Comparison of ENCODE assay signal across 8 cellular contexts in the genomic region with DNA sequence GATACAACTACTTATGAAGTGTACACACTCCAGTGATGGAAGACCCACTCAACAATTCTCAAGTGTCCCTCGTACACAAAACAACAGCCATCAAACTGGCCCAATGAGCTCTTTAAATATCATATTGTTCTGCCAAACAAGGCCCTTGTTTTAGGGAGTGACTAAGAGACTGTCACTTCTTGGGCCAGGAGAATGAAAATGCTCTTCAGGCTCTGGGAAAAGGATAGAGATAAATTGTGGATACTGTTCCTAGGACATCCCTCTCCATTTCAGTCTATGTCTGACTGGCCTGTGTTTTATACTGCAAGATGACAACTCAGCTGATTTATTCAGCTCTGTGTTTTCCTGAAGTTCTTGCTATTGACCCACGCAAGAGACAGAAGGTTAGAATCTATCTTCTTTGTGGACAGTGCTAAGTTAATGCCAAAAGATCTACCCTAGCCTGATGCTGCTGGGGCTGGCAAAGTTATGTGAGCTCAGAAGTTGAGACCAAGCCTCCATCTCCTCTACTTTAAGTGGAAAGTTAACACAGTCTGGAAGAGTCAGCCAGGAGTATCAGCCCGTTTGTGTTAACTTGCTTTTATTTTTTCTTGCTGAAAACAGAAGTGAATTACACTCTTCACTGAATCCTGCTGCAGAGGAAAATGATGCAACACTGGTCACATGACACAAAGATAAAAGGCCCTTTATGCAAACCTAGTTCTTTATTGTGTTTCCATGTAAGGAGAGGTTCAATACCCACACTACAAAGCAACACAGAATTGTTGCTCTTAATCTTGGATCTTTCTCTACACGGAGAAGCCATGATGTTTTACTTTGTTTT. TPM values are rescaled to one million over a fixed set of nuclear protein-coding genes. Genes with fewer than 3 reads are reported as not detected.
DNase-seq lines count a peak whose midpoint lies in the region; ATAC-seq, FAIRE-seq and TF ChIP-seq lines count a peak whose summit lies in the region.

No MANE protein-coding gene starts in this region.

- H3K4me3 ChIP-seq in GM12865 (ENCODE audit: low read depth, low read length) (no peak overlapping the region), bronchial epithelial cell (ENCODE audit: low read depth, low read length) (no peak overlapping the region)

- peaks cover 19% of the 10 kb centered on the region for H3K4me1 Mint-ChIP-seq in memory B cell

- H3K4me3 Mint-ChIP-seq in memory B cell: peak overlapping the region; percentile 2

- H3K36me3 ChIP-seq in bronchial epithelial cell (ENCODE audit: control insufficient read depth, insufficient read depth, low read length): no peaks in the 10 kb centered on the region

- ATAC-seq in memory B cell (ENCODE audit: low read depth) (peak; percentile 70), GM21526 (IDR thresholded peaks at IDR 0.05; ENCODE audit: low FRiP score, unreplicated experiment) (no peak), GM18858 (IDR thresholded peaks at IDR 0.05; ENCODE audit: unreplicated experiment) (no peak), HG03108 (IDR thresholded peaks at IDR 0.05; ENCODE audit: unreplicated experiment) (no peak), GM21360 (IDR thresholded peaks at IDR 0.05; ENCODE audit: unreplicated experiment) (no peak)

- H3K27ac Mint-ChIP-seq in memory B cell: peak overlapping the region; percentile 29

- H3K27me3 Mint-ChIP-seq in memory B cell: peaks cover 8% of the 10 kb centered on the region

- TF ChIP-seq CTCF in GM12865 (IDR thresholded peaks at IDR 0.05; ENCODE audit: insufficient read depth, low read depth, low read length, missing control alignments): no peak
- TF ChIP-seq CTCF in bronchial epithelial cell (IDR thresholded peaks at IDR 0.05; ENCODE audit: insufficient read depth, low read length, severe bottlenecking): no peak

- H3K9me3 Mint-ChIP-seq in memory B cell: peaks cover 1% of the 10 kb centered on the region

- H3K36me3 Mint-ChIP-seq in memory B cell: peaks cover 5% of the 10 kb centered on the region

- DNase-seq in GM12865 (ENCODE audit: low read depth) (peak; percentile 21), NCI-H345 treated with DMSO at 0.1 percent for 48 hours (lab: John Stamatoyannopoulos, UW; ENCODE audit: unreplicated experiment) (peak; percentile 23), bronchial epithelial cell (ENCODE audit: low read depth) (peak; percentile 16), memory B cell (ENCODE audit: low spot score in 2 of 2) (no peak)

- no peaks in the 10 kb centered on the region for H3K27me3 ChIP-seq in bronchial epithelial cell (ENCODE audit: control insufficient read depth, insufficient read depth, low read length)

- FAIRE-seq in bronchial epithelial cell (lab: Jason Lieb, UNC): no peak

RNA-seq across cellular contexts. Expression of a gene that starts 14.6 kb away (rescaled TPM):
- 0.79 and 5.8 TPM in 2 replicates for total RNA-seq in bronchial epithelial cell

Comparison
In these comparisons a context has a peak if more than half of its experiments do, and no peak if none do; other contexts are left out.
1. DNase-seq: peak in GM12865 (single experiment), NCI-H345 treated with DMSO at 0.1 percent for 48 hours (single experiment) and bronchial epithelial cell (single experiment); none in memory B cell (0 of 2).